ENCODE assay signal across 6 cellular contexts in the genomic region with DNA sequence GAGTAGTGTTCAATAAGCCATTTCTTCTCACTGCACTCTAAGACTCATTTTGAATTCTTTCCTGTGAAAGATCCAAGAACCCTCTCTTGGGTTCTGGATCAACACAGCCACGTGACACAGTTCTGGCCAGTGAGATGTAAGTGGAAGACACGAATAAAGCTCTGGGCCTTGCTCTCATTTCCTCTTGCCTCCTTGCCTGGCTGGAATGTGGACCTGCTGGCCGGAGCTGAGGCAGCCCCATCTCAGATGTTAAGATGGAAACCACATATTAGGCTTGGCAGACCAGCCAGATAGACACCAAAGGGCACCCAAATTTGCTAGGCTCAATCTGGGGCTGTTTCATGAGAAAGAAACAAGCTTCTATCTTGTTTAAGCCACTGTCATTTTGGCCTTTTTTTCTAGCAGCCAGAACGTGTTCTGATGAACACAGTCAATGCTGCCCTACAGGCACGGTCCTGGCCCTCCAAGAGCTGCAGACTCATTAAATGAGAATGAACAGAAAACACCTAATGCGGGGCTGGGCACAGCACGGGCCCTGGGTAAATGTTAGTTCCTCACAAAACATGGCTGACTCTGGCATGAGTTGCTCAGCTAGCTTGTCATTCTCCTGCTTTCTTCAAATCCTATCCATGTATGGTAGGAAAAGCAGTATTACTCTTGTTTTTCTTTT.
A peak's percentile ranks its signal among the peaks of the same experiment; 100 is the strongest.
DNase-seq lines count a peak whose midpoint lies in the region; ATAC-seq, FAIRE-seq and TF ChIP-seq lines count a peak whose summit lies in the region.
"Not testable (repeated sequence)": the region's sequence is repeated elsewhere in the genome, so short reads cannot be mapped to it uniquely, and the experiment has no call there.

No MANE protein-coding gene starts in this region.

- H3K79me2 ChIP-seq in K562 (ENCODE audit: control insufficient read depth, insufficient read depth, low read length): not testable (repeated sequence)

- not testable (repeated sequence) for H3K4me1 Mint-ChIP-seq in CD14-positive monocyte; chondrocyte (ENCODE audit: low read depth)

- not testable (repeated sequence) for H3K9me3 ChIP-seq in K562 (replicated peaks; ENCODE audit: control insufficient read depth, insufficient read depth, low read depth, low read length)
- H3K9me3 ChIP-seq in neuronal stem cell (replicated peaks in 1 of 2; ENCODE audit: control insufficient read depth in 2 of 2, insufficient read depth in 1 of 2, low read depth in 1 of 2, low read length in 2 of 2): peaks cover 0 to 25% of the 10 kb centered on the region in 2 donors
- H3K9me3 ChIP-seq in spleen: peaks cover 0 to 13% (median 5%) of the 10 kb centered on the region in 8 donors

- not testable (repeated sequence) for H3K36me3 ChIP-seq in K562 (ENCODE audit: control insufficient read depth, insufficient read depth, low read length); neuronal stem cell (replicated peaks in 1 of 2; ENCODE audit: control insufficient read depth in 2 of 2, insufficient read depth in 2 of 2, low read length in 2 of 2); spleen

- not testable (repeated sequence) for H4K20me1 ChIP-seq in K562 (replicated peaks; ENCODE audit: control insufficient read depth, insufficient read depth, low read length)

- H3K14ac ChIP-seq in neuronal stem cell (ENCODE audit: low read length): not testable (repeated sequence)

- not testable (repeated sequence) for H3K27me3 ChIP-seq in K562 (ENCODE audit: control insufficient read depth in 2 of 2, insufficient read depth in 2 of 2, low read length in 2 of 2); neuronal stem cell (ENCODE audit: control insufficient read depth in 3 of 3, insufficient read depth in 3 of 3, low read depth in 1 of 3, low read length in 3 of 3); spleen (replicated peaks in 1 of 7)

- not testable (repeated sequence) for H4K91ac ChIP-seq in neuronal stem cell (ENCODE audit: low read depth, low read length, poor library complexity)

- not testable (repeated sequence) for H3K4me3 ChIP-seq in K562; neuronal stem cell (ENCODE audit: low read length in 2 of 2); spleen

- intact Hi-C loops in CD14-positive monocyte (cut with micrococcal nuclease); K562 (cut with micrococcal nuclease); spleen (cut with DNase I; ENCODE audit: low total_unique reads): not testable (repeated sequence)

- H3K27me3 Mint-ChIP-seq in CD14-positive monocyte (ENCODE audit: low read depth in 3 of 3); chondrocyte (ENCODE audit: low read depth): not testable (repeated sequence)

- H3K23ac ChIP-seq in neuronal stem cell (ENCODE audit: low read depth, low read length, poor library complexity): not testable (repeated sequence)

- not testable (repeated sequence) for H3K27ac ChIP-seq in K562 (ENCODE audit: extremely low read depth, low read depth, low read length); neuronal stem cell (replicated peaks; ENCODE audit: low read length); spleen

- not testable (repeated sequence) for H3K4me2 ChIP-seq in K562 (ENCODE audit: insufficient read depth, low read length); neuronal stem cell (ENCODE audit: insufficient read depth, low read length, poor library complexity, severe bottlenecking)

- CTCF ChIA-PET in K562 (lab: Yijun Ruan, JAX; ENCODE audit: low intra/inter-chr PET ratio): not testable (repeated sequence)

- in situ Hi-C loops in K562 (cut with MboI): loop anchor here (25.0 kb wide), 1 partner anchor 1448 kb away; no protein-coding TSS in a partner anchor

- H3K4me1 ChIP-seq in K562 (replicated peaks in 1 of 2; ENCODE audit: control insufficient read depth in 2 of 2, insufficient read depth in 2 of 2, low read length in 2 of 2); neuronal stem cell (ENCODE audit: control insufficient read depth in 2 of 2, insufficient read depth in 1 of 2, low read depth in 1 of 2, low read length in 2 of 2); spleen: not testable (repeated sequence)

- ATAC-seq in K562: not testable (repeated sequence)

- TF ChIP-seq EP300 in K562 (IDR thresholded peaks at IDR 0.05; ENCODE audit: low read length): not testable (repeated sequence)

- not testable (repeated sequence) for TF ChIP-seq CTCF in CD14-positive monocyte (IDR thresholded peaks at IDR 0.05); K562 (IDR thresholded peaks at IDR 0.05 in 2 of 3, conservative IDR thresholded peaks at IDR 0.05 in 1 of 3; ENCODE audit: insufficient read depth in 2 of 3, low read depth in 1 of 3, low read length in 3 of 3); chondrocyte (IDR thresholded peaks at IDR 0.05); spleen (IDR thresholded peaks at IDR 0.05 in 8 of 11, conservative IDR thresholded peaks at IDR 0.05 in 3 of 11)

- H2BK120ac ChIP-seq in neuronal stem cell (ENCODE audit: low read depth, low read length): not testable (repeated sequence)

- not testable (repeated sequence) for TF ChIP-seq RAD21 in K562 (CRISPR knock-in tag; conservative IDR thresholded peaks at IDR 0.05 in 1 of 2, IDR thresholded peaks at IDR 0.05 in 1 of 2)

- TF ChIP-seq POLR2A in K562 (conservative IDR thresholded peaks at IDR 0.05); spleen (IDR thresholded peaks at IDR 0.05): not testable (repeated sequence)

- H3K36me3 Mint-ChIP-seq in CD14-positive monocyte; chondrocyte (ENCODE audit: low read depth): not testable (repeated sequence)

- H3K27ac Mint-ChIP-seq in CD14-positive monocyte; chondrocyte (ENCODE audit: unreplicated experiment): not testable (repeated sequence)

- not testable (repeated sequence) for H2BK5ac ChIP-seq in neuronal stem cell (ENCODE audit: low read length)

- not testable (repeated sequence) for H3K9me1 ChIP-seq in K562 (ENCODE audit: control insufficient read depth, insufficient read depth, low read length)

- FAIRE-seq in K562 (lab: Jason Lieb, UNC): not testable (repeated sequence)

- not testable (repeated sequence) for H4K8ac ChIP-seq in neuronal stem cell (ENCODE audit: low read depth, low read length)

- not testable (repeated sequence) for H2AK5ac ChIP-seq in neuronal stem cell (ENCODE audit: low read depth, low read length)

- H2BK15ac ChIP-seq in neuronal stem cell (ENCODE audit: low read length): not testable (repeated sequence)

- H2AFZ ChIP-seq in K562 (ENCODE audit: low read depth, low read length): not testable (repeated sequence)
- peak overlapping the region; percentile 0 for H2AFZ ChIP-seq in neuronal stem cell (ENCODE audit: low read length)

- not testable (repeated sequence) for H3K4me3 Mint-ChIP-seq in CD14-positive monocyte; chondrocyte (ENCODE audit: unreplicated experiment)

- not testable (repeated sequence) for H3K18ac ChIP-seq in neuronal stem cell (ENCODE audit: low read length)

- H3K4ac ChIP-seq in neuronal stem cell (ENCODE audit: low read length): not testable (repeated sequence)

- H3K9ac ChIP-seq in K562 (ENCODE audit: insufficient read depth in 1 of 2, low read depth in 2 of 2, low read length in 2 of 2); neuronal stem cell (ENCODE audit: low read depth, low read length, poor library complexity): not testable (repeated sequence)

- not testable (repeated sequence) for H3K79me1 ChIP-seq in neuronal stem cell (ENCODE audit: low read depth, low read length)

- not testable (repeated sequence) for H2BK12ac ChIP-seq in neuronal stem cell (ENCODE audit: low read length)

- not testable (repeated sequence) for H3K9me3 Mint-ChIP-seq in CD14-positive monocyte
- H3K9me3 Mint-ChIP-seq in chondrocyte (ENCODE audit: low read depth): peaks cover 56% of the 10 kb centered on the region

- WGBS in K562 (ENCODE audit: insufficient coverage, low coverage, missing lambda C conversion rate): 0% methylated on average over 7 of the region's 7 CpGs
- WGBS in neuronal stem cell (ENCODE audit: extremely low coverage in 2 of 2, insufficient read length in 2 of 2, insufficient replicate concordance in 1 of 2), 2 donors: no CpG with 5 or more reads among the region's 7 CpGs
- WGBS in spleen, 5 donors: 60 to 75% (median 63%) methylated on average over 7 of the region's 7 CpGs

- BruUV-seq in K562 (replicated peaks; lab: Mats Ljungman, UMichigan): not testable (repeated sequence)

- POLR2A ChIA-PET in K562 (lab: Yijun Ruan, JAX): not testable (repeated sequence)

- DNase-seq in CD14-positive monocyte (ENCODE audit: low spot score) (peak; percentile 27), chondrocyte (ENCODE audit: low spot score) (peak; percentile 71), spleen (peak; percentile 68)
- DNase-seq in activated effector memory CD4-positive, alpha-beta T cell treated with anti-CD3 and anti-CD28 coated beads, Interleukin-2, amount 50 U/mL, for 16 hours: peak; percentile 58
- DNase-seq in K562 (ENCODE audit: extremely low read depth in 1 of 4, low spot score in 3 of 4); neuronal stem cell (ENCODE audit: low spot score): not testable (repeated sequence)

TF ChIP-seq in K562, 482 proteins besides CTCF, POLR2A, EP300 and RAD21:
- TF ChIP-seq USF2 (CRISPR knock-in tag; IDR thresholded peaks at IDR 0.05) (peak; percentile 27; the same call in 1 of the 2 replicates), NFYB (IDR thresholded peaks at IDR 0.05; ENCODE audit: extremely low read depth, insufficient read length) (peak; percentile 10)
